17 cellular contexts compared by ENCODE assay signal in genomic region chr3:46891132-46891531, GRCh38. TPM values are rescaled to one million over a fixed set of nuclear protein-coding genes. Genes with fewer than 3 reads are reported as not detected.
"Had no signal": no experiment of that assay in that cellular context is flagged by ENCODE, and none has a peak within 500 bp of the region (broad histone marks: within the 10 kb centered on the region; RNA-seq: fewer than 3 reads in every experiment).

No MANE protein-coding gene starts in this region.

- H3K4me3 Mint-ChIP-seq: activated naive CD8-positive, alpha-beta T cell; activated T-helper 1 cell treated with anti-CD3 and anti-CD28 coated beads, Interleukin-12 subunit alpha, Interleukin-12 subunit beta, Interleukin-2, Interleukin-4 antibody, amounts not matched to agents 30 ng/mL and 10 ng/mL and 1 ng/mL, durations not matched to agents 14 hours and 24 hours and 36 hours; stimulated activated naive B cell treated with anti-CD40 and anti-IgM and Interleukin-4, amounts not matched to agents 10 μg/mL and 1 μg/mL and 100 μg/mL, for 72 hours; T-helper 1 cell treated with Interleukin-12 subunit alpha and Interleukin-12 subunit beta and Interleukin-4 antibody, amounts not matched to agents 30 μg/mL and 1 μg/mL, for 36 hours had no signal

- H3K9me3 Mint-ChIP-seq: activated T-helper 1 cell treated with anti-CD3 and anti-CD28 coated beads, Interleukin-12 subunit alpha, Interleukin-12 subunit beta, Interleukin-2, Interleukin-4 antibody, amounts not matched to agents 30 ng/mL and 10 ng/mL and 1 ng/mL, durations not matched to agents 14 hours and 24 hours and 36 hours; endodermal cell; naive thymus-derived CD4-positive, alpha-beta T cell; stimulated activated naive B cell treated with anti-CD40 and anti-IgM and Interleukin-4, amounts not matched to agents 10 μg/mL and 1 μg/mL and 100 μg/mL, for 72 hours; T-helper 1 cell treated with Interleukin-12 subunit alpha and Interleukin-12 subunit beta and Interleukin-4 antibody, amounts not matched to agents 30 μg/mL and 1 μg/mL, for 36 hours had no signal

- DNase-seq: amygdala; body of pancreas; central memory CD4-positive, alpha-beta T cell; endodermal cell; foreskin melanocyte; naive thymus-derived CD4-positive, alpha-beta T cell; occipital lobe; posterior cingulate gyrus; spleen; stimulated activated CD4-positive, alpha-beta T cell treated with anti-CD3 and anti-CD28 coated beads, Interleukin-4, amount 100 ng/mL, for 4 hours; stimulated activated naive B cell treated with anti-CD40 and anti-IgM and Interleukin-4, amounts not matched to agents 10 μg/mL and 1 μg/mL and 100 μg/mL, for 72 hours had no signal

- FAIRE-seq: colon had no signal

- H3K27ac Mint-ChIP-seq: activated naive CD8-positive, alpha-beta T cell; activated T-helper 1 cell treated with anti-CD3 and anti-CD28 coated beads, Interleukin-12 subunit alpha, Interleukin-12 subunit beta, Interleukin-2, Interleukin-4 antibody, amounts not matched to agents 30 ng/mL and 10 ng/mL and 1 ng/mL, durations not matched to agents 14 hours and 24 hours and 36 hours; endodermal cell; stimulated activated naive B cell treated with anti-CD40 and anti-IgM and Interleukin-4, amounts not matched to agents 10 μg/mL and 1 μg/mL and 100 μg/mL, for 72 hours; T-helper 1 cell treated with Interleukin-12 subunit alpha and Interleukin-12 subunit beta and Interleukin-4 antibody, amounts not matched to agents 30 μg/mL and 1 μg/mL, for 36 hours had no signal

- ATAC-seq: activated CD4-positive, CD25-positive, alpha-beta regulatory T cell treated with anti-CD3 and anti-CD28 coated beads, Interleukin-2, amount 50 U/mL, for 24 hours; body of pancreas; left lung; naive thymus-derived CD4-positive, alpha-beta T cell; stimulated activated naive B cell treated with anti-CD40 and anti-IgM and Interleukin-4, amounts not matched to agents 10 μg/mL and 1 μg/mL and 100 μg/mL, for 72 hours had no signal

- H3K27ac ChIP-seq: body of pancreas, left lung had no signal

- H3K4me3 ChIP-seq: body of pancreas, left lung had no signal

- H3K9me3 ChIP-seq: body of pancreas, left lung, spleen had no signal

- H3K36me3 ChIP-seq: left lung, spleen had no signal

- H3K36me3 Mint-ChIP-seq: activated naive CD8-positive, alpha-beta T cell; naive thymus-derived CD4-positive, alpha-beta T cell; stimulated activated naive B cell treated with anti-CD40 and anti-IgM and Interleukin-4, amounts not matched to agents 10 μg/mL and 1 μg/mL and 100 μg/mL, for 72 hours had no signal

- H3K27me3 ChIP-seq: body of pancreas had no signal

RNA-seq across cellular contexts. Expression of gene PTH1R, which starts 13.6 kb away (rescaled TPM):
- total RNA-seq: activated T-helper 1 cell treated with anti-CD3 and anti-CD28 coated beads, Interleukin-12 subunit alpha, Interleukin-12 subunit beta, Interleukin-2, Interleukin-4 antibody, amounts not matched to agents 30 ng/mL and 10 ng/mL and 1 ng/mL, durations not matched to agents 14 hours and 24 hours and 36 hours; naive thymus-derived CD4-positive, alpha-beta T cell had no signal
- polyA plus RNA-seq: naive thymus-derived CD4-positive, alpha-beta T cell had no signal

RNA-seq across cellular contexts. Expression of gene MYL3, which starts 27.9 kb away (rescaled TPM):
- total RNA-seq: activated T-helper 1 cell treated with anti-CD3 and anti-CD28 coated beads, Interleukin-12 subunit alpha, Interleukin-12 subunit beta, Interleukin-2, Interleukin-4 antibody, amounts not matched to agents 30 ng/mL and 10 ng/mL and 1 ng/mL, durations not matched to agents 14 hours and 24 hours and 36 hours; naive thymus-derived CD4-positive, alpha-beta T cell; occipital lobe had no signal
- polyA plus RNA-seq: naive thymus-derived CD4-positive, alpha-beta T cell had no signal
